ENCODE assay signal across 1 cellular context in the genomic region with DNA sequence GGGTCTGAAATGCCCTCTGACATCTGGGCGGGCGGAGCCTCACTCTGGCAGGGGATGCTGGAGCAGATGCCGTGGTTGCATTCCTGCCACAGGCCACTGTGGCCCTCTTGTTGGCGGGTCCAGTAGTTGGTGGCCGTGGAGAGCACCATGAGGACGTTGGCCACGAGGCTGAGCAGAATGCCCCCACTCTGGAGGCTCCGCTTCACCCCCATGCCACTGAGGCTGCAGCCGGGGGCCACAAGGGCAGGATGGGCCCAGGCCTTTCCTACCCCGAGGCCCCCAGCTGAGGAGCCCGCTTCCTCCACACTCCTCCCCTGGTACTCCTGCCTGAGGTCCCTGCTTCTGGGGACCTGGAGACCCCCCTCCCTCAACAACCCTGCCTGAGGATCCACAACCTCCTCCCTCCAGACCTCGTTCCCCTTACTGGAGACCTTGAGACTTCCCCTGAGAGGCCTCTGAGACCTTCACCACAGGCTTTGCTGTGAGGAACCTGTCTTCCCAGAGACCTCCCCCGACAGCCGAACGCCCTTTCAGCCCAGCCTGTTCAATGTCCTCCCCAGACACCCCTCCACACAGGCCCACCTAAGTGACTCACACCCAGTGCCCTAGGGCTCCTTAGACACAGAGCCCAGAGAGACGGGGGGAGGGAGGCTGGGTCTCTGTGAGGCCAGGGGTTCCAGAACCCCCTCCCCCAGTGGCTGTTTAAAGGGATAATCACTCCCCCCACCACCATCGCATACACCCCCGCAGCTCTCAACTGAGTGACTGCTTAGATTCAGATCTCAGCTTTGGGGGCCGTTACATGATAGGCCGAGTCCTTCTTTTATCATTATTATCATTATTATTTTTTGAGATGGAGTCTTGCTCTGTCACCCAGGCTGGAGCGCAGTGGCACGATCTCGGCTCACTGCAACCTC.
TF ChIP-seq lines count a peak whose summit lies in the region.

A gene with protein sequence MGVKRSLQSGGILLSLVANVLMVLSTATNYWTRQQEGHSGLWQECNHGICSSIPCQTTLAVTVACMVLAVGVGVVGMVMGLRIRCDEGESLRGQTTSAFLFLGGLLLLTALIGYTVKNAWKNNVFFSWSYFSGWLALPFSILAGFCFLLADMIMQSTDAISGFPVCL (minus strand): TSS at position 638 of the 917 bp plus-strand sequence. CDS start 426 bp downstream, at position 212.

TF ChIP-seq in HepG2, 621 proteins besides CTCF, POLR2A, EP300 and RAD21 (continued from another document and continues in another):
- TF ChIP-seq, protein P1, sequence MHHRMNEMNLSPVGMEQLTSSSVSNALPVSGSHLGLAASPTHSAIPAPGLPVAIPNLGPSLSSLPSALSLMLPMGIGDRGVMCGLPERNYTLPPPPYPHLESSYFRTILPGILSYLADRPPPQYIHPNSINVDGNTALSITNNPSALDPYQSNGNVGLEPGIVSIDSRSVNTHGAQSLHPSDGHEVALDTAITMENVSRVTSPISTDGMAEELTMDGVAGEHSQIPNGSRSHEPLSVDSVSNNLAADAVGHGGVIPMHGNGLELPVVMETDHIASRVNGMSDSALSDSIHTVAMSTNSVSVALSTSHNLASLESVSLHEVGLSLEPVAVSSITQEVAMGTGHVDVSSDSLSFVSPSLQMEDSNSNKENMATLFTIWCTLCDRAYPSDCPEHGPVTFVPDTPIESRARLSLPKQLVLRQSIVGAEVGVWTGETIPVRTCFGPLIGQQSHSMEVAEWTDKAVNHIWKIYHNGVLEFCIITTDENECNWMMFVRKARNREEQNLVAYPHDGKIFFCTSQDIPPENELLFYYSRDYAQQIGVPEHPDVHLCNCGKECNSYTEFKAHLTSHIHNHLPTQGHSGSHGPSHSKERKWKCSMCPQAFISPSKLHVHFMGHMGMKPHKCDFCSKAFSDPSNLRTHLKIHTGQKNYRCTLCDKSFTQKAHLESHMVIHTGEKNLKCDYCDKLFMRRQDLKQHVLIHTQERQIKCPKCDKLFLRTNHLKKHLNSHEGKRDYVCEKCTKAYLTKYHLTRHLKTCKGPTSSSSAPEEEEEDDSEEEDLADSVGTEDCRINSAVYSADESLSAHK (CRISPR knock-in tag; IDR thresholded peaks at IDR 0.05; ENCODE audit: borderline replicate concordance), result no peak
- no peak for TF ChIP-seq MAF1 (CRISPR knock-in tag; IDR thresholded peaks at IDR 0.05; ENCODE audit: borderline replicate concordance)
- TF ChIP-seq RXRB (CRISPR knock-in tag; IDR thresholded peaks at IDR 0.05; ENCODE audit: borderline replicate concordance), result no peak
- no peak for TF ChIP-seq ZIK1 (CRISPR knock-in tag; IDR thresholded peaks at IDR 0.05; ENCODE audit: borderline replicate concordance, low read depth)
- no peak for TF ChIP-seq HOXA5 (CRISPR knock-in tag; IDR thresholded peaks at IDR 0.05)
- TF ChIP-seq ZNF235 (CRISPR knock-in tag; IDR thresholded peaks at IDR 0.05; ENCODE audit: borderline replicate concordance), result no peak
- no peak for TF ChIP-seq MAFG (CRISPR knock-in tag; IDR thresholded peaks at IDR 0.05)
- TF ChIP-seq HOXA7 (CRISPR knock-in tag; IDR thresholded peaks at IDR 0.05), result no peak
- no peak for TF ChIP-seq TRIM24 (CRISPR knock-in tag; IDR thresholded peaks at IDR 0.05)
- TF ChIP-seq ZSCAN9 (CRISPR knock-in tag; IDR thresholded peaks at IDR 0.05; ENCODE audit: borderline replicate concordance), result no peak
- TF ChIP-seq TEAD3 (CRISPR knock-in tag; optimal IDR thresholded peaks at IDR 0.05; ENCODE audit: borderline replicate concordance), result peak; percentile 6
- TF ChIP-seq, protein P2, sequence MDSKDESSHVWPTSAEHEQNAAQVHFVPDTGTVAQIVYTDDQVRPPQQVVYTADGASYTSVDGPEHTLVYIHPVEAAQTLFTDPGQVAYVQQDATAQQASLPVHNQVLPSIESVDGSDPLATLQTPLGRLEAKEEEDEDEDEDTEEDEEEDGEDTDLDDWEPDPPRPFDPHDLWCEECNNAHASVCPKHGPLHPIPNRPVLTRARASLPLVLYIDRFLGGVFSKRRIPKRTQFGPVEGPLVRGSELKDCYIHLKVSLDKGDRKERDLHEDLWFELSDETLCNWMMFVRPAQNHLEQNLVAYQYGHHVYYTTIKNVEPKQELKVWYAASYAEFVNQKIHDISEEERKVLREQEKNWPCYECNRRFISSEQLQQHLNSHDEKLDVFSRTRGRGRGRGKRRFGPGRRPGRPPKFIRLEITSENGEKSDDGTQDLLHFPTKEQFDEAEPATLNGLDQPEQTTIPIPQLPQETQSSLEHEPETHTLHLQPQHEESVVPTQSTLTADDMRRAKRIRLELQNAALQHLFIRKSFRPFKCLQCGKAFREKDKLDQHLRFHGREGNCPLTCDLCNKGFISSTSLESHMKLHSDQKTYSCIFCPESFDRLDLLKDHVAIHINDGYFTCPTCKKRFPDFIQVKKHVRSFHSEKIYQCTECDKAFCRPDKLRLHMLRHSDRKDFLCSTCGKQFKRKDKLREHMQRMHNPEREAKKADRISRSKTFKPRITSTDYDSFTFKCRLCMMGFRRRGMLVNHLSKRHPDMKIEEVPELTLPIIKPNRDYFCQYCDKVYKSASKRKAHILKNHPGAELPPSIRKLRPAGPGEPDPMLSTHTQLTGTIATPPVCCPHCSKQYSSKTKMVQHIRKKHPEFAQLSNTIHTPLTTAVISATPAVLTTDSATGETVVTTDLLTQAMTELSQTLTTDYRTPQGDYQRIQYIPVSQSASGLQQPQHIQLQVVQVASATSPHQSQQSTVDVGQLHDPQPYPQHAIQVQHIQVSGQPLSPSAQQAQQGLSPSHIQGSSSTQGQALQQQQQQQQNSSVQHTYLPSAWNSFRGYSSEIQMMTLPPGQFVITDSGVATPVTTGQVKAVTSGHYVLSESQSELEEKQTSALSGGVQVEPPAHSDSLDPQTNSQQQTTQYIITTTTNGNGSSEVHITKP (CRISPR knock-in tag; IDR thresholded peaks at IDR 0.05; ENCODE audit: low read depth), result no peak
- TF ChIP-seq, protein P3, sequence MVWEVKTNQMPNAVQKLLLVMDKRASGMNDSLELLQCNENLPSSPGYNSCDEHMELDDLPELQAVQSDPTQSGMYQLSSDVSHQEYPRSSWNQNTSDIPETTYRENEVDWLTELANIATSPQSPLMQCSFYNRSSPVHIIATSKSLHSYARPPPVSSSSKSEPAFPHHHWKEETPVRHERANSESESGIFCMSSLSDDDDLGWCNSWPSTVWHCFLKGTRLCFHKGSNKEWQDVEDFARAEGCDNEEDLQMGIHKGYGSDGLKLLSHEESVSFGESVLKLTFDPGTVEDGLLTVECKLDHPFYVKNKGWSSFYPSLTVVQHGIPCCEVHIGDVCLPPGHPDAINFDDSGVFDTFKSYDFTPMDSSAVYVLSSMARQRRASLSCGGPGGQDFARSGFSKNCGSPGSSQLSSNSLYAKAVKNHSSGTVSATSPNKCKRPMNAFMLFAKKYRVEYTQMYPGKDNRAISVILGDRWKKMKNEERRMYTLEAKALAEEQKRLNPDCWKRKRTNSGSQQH (CRISPR knock-in tag; IDR thresholded peaks at IDR 0.05; ENCODE audit: low read depth), result no peak; the same call in 1 of the 2 replicates
- no peak for TF ChIP-seq EZH2 (conservative IDR thresholded peaks at IDR 0.05; ENCODE audit: low read depth, low read length)
- no peak for TF ChIP-seq MED13 (CRISPR knock-in tag; IDR thresholded peaks at IDR 0.05)
- TF ChIP-seq, protein P4, sequence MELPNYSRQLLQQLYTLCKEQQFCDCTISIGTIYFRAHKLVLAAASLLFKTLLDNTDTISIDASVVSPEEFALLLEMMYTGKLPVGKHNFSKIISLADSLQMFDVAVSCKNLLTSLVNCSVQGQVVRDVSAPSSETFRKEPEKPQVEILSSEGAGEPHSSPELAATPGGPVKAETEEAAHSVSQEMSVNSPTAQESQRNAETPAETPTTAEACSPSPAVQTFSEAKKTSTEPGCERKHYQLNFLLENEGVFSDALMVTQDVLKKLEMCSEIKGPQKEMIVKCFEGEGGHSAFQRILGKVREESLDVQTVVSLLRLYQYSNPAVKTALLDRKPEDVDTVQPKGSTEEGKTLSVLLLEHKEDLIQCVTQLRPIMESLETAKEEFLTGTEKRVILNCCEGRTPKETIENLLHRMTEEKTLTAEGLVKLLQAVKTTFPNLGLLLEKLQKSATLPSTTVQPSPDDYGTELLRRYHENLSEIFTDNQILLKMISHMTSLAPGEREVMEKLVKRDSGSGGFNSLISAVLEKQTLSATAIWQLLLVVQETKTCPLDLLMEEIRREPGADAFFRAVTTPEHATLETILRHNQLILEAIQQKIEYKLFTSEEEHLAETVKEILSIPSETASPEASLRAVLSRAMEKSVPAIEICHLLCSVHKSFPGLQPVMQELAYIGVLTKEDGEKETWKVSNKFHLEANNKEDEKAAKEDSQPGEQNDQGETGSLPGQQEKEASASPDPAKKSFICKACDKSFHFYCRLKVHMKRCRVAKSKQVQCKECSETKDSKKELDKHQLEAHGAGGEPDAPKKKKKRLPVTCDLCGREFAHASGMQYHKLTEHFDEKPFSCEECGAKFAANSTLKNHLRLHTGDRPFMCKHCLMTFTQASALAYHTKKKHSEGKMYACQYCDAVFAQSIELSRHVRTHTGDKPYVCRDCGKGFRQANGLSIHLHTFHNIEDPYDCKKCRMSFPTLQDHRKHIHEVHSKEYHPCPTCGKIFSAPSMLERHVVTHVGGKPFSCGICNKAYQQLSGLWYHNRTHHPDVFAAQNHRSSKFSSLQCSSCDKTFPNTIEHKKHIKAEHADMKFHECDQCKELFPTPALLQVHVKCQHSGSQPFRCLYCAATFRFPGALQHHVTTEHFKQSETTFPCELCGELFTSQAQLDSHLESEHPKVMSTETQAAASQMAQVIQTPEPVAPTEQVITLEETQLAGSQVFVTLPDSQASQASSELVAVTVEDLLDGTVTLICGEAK (IDR thresholded peaks at IDR 0.05), result no peak
- TF ChIP-seq, protein P4 (CRISPR knock-in tag; IDR thresholded peaks at IDR 0.05), result no peak
- no peak for TF ChIP-seq ELF1 (CRISPR knock-in tag; IDR thresholded peaks at IDR 0.05)
- TF ChIP-seq, protein P5, sequence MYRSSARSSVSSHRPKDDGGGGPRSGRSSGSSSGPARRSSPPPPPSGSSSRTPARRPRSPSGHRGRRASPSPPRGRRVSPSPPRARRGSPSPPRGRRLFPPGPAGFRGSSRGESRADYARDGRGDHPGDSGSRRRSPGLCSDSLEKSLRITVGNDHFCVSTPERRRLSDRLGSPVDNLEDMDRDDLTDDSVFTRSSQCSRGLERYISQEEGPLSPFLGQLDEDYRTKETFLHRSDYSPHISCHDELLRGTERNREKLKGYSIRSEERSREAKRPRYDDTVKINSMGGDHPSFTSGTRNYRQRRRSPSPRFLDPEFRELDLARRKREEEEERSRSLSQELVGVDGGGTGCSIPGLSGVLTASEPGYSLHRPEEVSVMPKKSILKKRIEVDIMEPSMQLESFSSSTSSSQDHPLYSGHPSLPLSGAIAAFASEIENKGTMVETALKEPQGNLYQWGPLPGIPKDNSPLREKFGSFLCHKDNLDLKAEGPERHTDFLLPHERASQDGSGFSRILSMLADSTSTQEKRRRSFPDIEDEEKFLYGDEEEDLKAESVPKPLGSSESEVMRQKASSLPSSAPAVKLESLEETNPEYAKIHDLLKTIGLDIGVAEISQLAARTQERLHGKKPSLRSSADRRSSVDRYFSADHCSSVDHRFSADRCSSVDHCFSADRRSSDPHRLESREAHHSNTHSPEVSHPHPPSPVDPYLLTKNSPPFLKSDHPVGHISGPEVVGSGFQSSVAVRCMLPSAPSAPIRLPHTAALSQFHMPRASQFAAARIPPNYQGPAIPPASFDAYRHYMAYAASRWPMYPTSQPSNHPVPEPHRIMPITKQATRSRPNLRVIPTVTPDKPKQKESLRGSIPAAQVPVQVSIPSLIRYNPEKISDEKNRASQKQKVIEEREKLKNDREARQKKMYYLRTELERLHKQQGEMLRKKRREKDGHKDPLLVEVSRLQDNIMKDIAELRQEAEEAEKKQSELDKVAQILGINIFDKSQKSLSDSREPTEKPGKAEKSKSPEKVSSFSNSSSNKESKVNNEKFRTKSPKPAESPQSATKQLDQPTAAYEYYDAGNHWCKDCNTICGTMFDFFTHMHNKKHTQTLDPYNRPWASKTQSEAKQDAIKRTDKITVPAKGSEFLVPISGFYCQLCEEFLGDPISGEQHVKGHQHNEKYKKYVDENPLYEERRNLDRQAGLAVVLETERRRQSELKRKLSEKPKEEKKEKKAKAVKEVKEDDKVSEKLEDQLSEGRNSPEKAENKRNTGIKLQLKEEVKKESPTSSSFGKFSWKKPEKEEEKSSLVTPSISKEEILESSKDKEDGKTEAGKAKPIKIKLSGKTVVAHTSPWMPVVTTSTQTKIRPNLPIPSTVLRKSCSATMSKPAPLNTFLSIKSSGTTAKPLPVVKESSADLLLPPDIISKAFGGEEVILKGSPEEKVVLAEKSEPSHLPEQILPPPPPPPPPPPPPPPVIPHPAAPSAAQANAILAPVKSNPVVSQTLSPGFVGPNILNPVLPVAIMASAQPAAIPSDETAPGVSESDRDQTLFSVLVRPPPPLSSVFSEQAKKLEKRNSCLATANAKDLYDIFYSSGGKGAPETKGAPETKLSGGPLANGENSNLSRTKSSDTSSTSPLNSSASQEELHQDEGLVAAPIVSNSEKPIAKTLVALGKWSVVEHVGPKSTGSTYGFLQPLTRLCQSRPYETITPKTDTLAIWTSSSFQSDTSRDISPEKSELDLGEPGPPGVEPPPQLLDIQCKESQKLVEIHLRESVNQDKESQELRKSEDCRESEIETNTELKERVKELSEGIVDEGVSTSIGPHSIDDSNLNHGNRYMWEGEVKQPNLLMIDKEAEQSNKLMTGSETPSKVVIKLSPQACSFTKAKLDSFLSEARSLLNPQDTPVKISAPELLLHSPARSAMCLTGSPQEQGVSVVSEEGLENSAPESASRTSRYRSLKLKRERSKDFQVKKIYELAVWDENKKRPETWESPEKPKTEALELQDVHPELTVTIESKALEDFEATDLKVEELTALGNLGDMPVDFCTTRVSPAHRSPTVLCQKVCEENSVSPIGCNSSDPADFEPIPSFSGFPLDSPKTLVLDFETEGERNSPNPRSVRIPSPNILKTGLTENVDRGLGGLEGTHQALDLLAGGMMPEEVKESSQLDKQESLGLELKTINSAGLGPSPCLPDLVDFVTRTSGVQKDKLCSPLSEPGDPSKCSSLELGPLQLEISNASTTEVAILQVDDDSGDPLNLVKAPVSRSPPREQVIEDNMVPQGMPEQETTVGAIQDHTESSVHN (CRISPR knock-in tag; IDR thresholded peaks at IDR 0.05), result no peak
- no peak for TF ChIP-seq POGZ (CRISPR knock-in tag; IDR thresholded peaks at IDR 0.05)
- TF ChIP-seq MED1 (CRISPR knock-in tag; IDR thresholded peaks at IDR 0.05), result 0 out of 2 replicates have a peak, but pooled peaks have one; percentile 14
